Comparison of ENCODE assay signal across 12 cellular contexts in genomic region chr12:48678561-48679185, GRCh38. TPM values are rescaled to one million over a fixed set of nuclear protein-coding genes. Genes with fewer than 3 reads are reported as not detected.
DNase-seq lines count a peak whose midpoint lies in the region; ATAC-seq and TF ChIP-seq lines count a peak whose summit lies in the region.
"Had no signal": no experiment of that assay in that cellular context is flagged by ENCODE, and none has a peak within 500 bp of the region (broad histone marks: within the 10 kb centered on the region; RNA-seq: fewer than 3 reads in every experiment).

No MANE protein-coding gene starts in this region.

- no peak overlapping the region for H2AK9ac ChIP-seq in IMR-90 (replicated peaks; ENCODE audit: low read depth, low read length, poor library complexity)

- H3K4me2 ChIP-seq in IMR-90 (ENCODE audit: low read depth, low read length): peak overlapping the region; percentile 44

- H2BK120ac ChIP-seq in IMR-90 (ENCODE audit: low read depth, low read length): no peak overlapping the region

- POLR2A ChIA-PET in IMR-90 (lab: Charles Lee; ENCODE audit: unreplicated experiment): no interaction called here

- H3K23ac ChIP-seq in IMR-90 (ENCODE audit: low read depth, low read length): peak overlapping the region; percentile 23; the same call in 1 of the 2 replicates

- no peak overlapping the region for H2BK20ac ChIP-seq in IMR-90 (ENCODE audit: low read depth, low read length)

- no peak overlapping the region for H3K4me3 ChIP-seq in IMR-90 (ENCODE audit: insufficient read depth, low read depth, low read length)
- H3K4me3 ChIP-seq in adipocyte (ENCODE audit: low read length): peak overlapping the region; percentile 92
- H3K4me3 ChIP-seq: SJSA1 had no signal

- peak overlapping the region; percentile 4 for H2BK5ac ChIP-seq in IMR-90 (ENCODE audit: low read depth, low read length, poor library complexity, severe bottlenecking)

- H3K27me3 ChIP-seq in IMR-90 (ENCODE audit: control insufficient read depth, insufficient read depth, low read length): no peaks in the 10 kb centered on the region
- H3K27me3 ChIP-seq in adipocyte (replicated peaks; ENCODE audit: control insufficient read depth, insufficient read depth, low read length): no peaks in the 10 kb centered on the region
- H3K27me3 ChIP-seq: SJSA1 had no signal

- H3K79me1 ChIP-seq in IMR-90 (ENCODE audit: low read depth in 1 of 2, low read length in 2 of 2): peaks cover 20 to 41% of the 10 kb centered on the region in 2 experiments

- DNase-seq in CD1c-positive myeloid dendritic cell (ENCODE audit: extremely low spot score) (peak; percentile 89), IMR-90 (no peak), adipocyte (ENCODE audit: low read depth) (no peak), natural killer cell (no peak)
- DNase-seq: activated effector memory CD4-positive, alpha-beta T cell treated with Interleukin-2 at 50 U/mL for 16 hours; NCI-H1694 had no signal

- H3K36me3 ChIP-seq in IMR-90 (ENCODE audit: control insufficient read depth, insufficient read depth, low read length) (peaks cover 26% of the 10 kb centered on the region), adipocyte (ENCODE audit: control insufficient read depth, insufficient read depth, low read length, severe bottlenecking) (peaks cover 57% of the 10 kb centered on the region)

- H4K5ac ChIP-seq in IMR-90 (ENCODE audit: low read depth, low read length): no peak overlapping the region

- H3K4ac ChIP-seq in IMR-90 (ENCODE audit: low read depth, low read length): no peak overlapping the region

- H2AFZ ChIP-seq in IMR-90 (replicated peaks; ENCODE audit: low read length, poor library complexity): no peak overlapping the region

- WGBS in IMR-90 (ENCODE audit: extremely low coverage in 2 of 2, insufficient read length in 1 of 2), 2 experiments: 100% methylated on average over 1 of the region's 3 CpGs

- H2BK15ac ChIP-seq in IMR-90 (ENCODE audit: low read depth, low read length): no peak overlapping the region

- H2AK5ac ChIP-seq in IMR-90 (ENCODE audit: low read depth, low read length): no peak overlapping the region

- in situ Hi-C loops in IMR-90 (cut with MboI; ENCODE audit: low sequenced_read_pairs): no loop called here

- no peaks in the 10 kb centered on the region for H3K9me3 ChIP-seq in IMR-90 (ENCODE audit: control insufficient read depth, insufficient read depth, low read length)
- H3K9me3 ChIP-seq in adipocyte (ENCODE audit: control insufficient read depth, low read length): no peaks in the 10 kb centered on the region
- H3K9me3 ChIP-seq: SJSA1 had no signal

- no peak for TF ChIP-seq RAD21 in IMR-90 (IDR thresholded peaks at IDR 0.05; ENCODE audit: low read length)

- H3K4me1 Mint-ChIP-seq in natural killer cell: peaks cover 39 to 50% of the 10 kb centered on the region in 2 donors

- TF ChIP-seq POLR2A in IMR-90 (IDR thresholded peaks at IDR 0.05; ENCODE audit: low read depth, low read length): no peak

- peaks cover 7% of the 10 kb centered on the region for H3K36me3 Mint-ChIP-seq in natural killer cell

- no peak overlapping the region for H4K91ac ChIP-seq in IMR-90 (ENCODE audit: insufficient read depth, low read depth, low read length)

- peak overlapping the region; percentile 14 for H3K4me3 Mint-ChIP-seq in natural killer cell

- no peaks in the 10 kb centered on the region for H3K9me3 Mint-ChIP-seq in natural killer cell

- intact Hi-C loops in IMR-90 (cut with micrococcal nuclease) (no loop called here), natural killer cell (cut with micrococcal nuclease) (no loop called here)

- peaks cover 9% of the 10 kb centered on the region for H3K9me1 ChIP-seq in IMR-90 (ENCODE audit: insufficient read depth, low read length)

- TF ChIP-seq CTCF in IMR-90 (conservative IDR thresholded peaks at IDR 0.05; ENCODE audit: low read depth, low read length) (no peak), natural killer cell (IDR thresholded peaks at IDR 0.05) (no peak)

- H3K27ac ChIP-seq in IMR-90 (ENCODE audit: insufficient read depth, low read length): no peak overlapping the region
- H3K27ac ChIP-seq: SJSA1 had no signal

- H3K9ac ChIP-seq in IMR-90 (ENCODE audit: low read depth, low read length): no peak overlapping the region
- H3K9ac ChIP-seq in adipocyte (ENCODE audit: low read length): no peak overlapping the region

- dilution Hi-C loops in IMR-90 (cut with HindIII; ENCODE audit: low sequenced_read_pairs, unreplicated experiment): no loop called here

- peaks cover 57% of the 10 kb centered on the region for H4K20me1 ChIP-seq in IMR-90 (ENCODE audit: insufficient read depth, low read length)

- no peak overlapping the region for H3K18ac ChIP-seq in IMR-90 (ENCODE audit: low read depth, low read length)

- no peak overlapping the region for H3K56ac ChIP-seq in IMR-90 (ENCODE audit: extremely low read depth, insufficient read depth, low read length)

- H3K4me1 ChIP-seq in IMR-90 (ENCODE audit: control insufficient read depth, insufficient read depth, low read length) (peaks cover 4% of the 10 kb centered on the region), adipocyte (ENCODE audit: control insufficient read depth, insufficient read depth, low read length) (peaks cover 41% of the 10 kb centered on the region)

- BruUV-seq in IMR-90 (replicated peaks; lab: Mats Ljungman, UMichigan): no TSS peak

- no peak overlapping the region for H4K8ac ChIP-seq in IMR-90 (ENCODE audit: low read depth in 2 of 2, low read length in 2 of 2)

- CTCF ChIA-PET in IMR-90 (lab: Yijun Ruan, JAX): no interaction called here

- peak overlapping the region; percentile 39 to 58 for H3K27ac Mint-ChIP-seq in natural killer cell

- ATAC-seq in IMR-90 (ENCODE audit: low read depth) (no peak), natural killer cell (no peak), GM21515 (IDR thresholded peaks at IDR 0.05; ENCODE audit: unreplicated experiment) (no peak), GM19351 (IDR thresholded peaks at IDR 0.05; ENCODE audit: unreplicated experiment) (no peak), HG02623 (IDR thresholded peaks at IDR 0.05; ENCODE audit: unreplicated experiment) (no peak), GM18520 (IDR thresholded peaks at IDR 0.05; ENCODE audit: unreplicated experiment) (no peak)
- ATAC-seq: esophagus mucosa had no signal

- no peak overlapping the region for H3K14ac ChIP-seq in IMR-90 (replicated peaks; ENCODE audit: low read depth, low read length)

- no peaks in the 10 kb centered on the region for H3K27me3 Mint-ChIP-seq in natural killer cell (ENCODE audit: low read depth in 2 of 2)

TF ChIP-seq in IMR-90, 13 proteins besides CTCF, POLR2A, EP300 and RAD21:
- TF ChIP-seq SMC3 (IDR thresholded peaks at IDR 0.05; ENCODE audit: low read depth, low read length) (no peak), CEBPB (IDR thresholded peaks at IDR 0.05; ENCODE audit: low read depth, low read length) (no peak), ELK1 (IDR thresholded peaks at IDR 0.05; ENCODE audit: borderline replicate concordance, low read depth, low read length) (no peak), NFE2L2 (IDR thresholded peaks at IDR 0.05; ENCODE audit: low read depth, low read length) (no peak), USF2 (IDR thresholded peaks at IDR 0.05; ENCODE audit: low read depth, low read length) (no peak), CHD1 (IDR thresholded peaks at IDR 0.05; ENCODE audit: low read depth, low read length) (no peak), RFX5 (IDR thresholded peaks at IDR 0.05; ENCODE audit: low read depth, low read length) (no peak)

RNA-seq across cellular contexts. Expression of gene KANSL2, which starts 3.4 kb away (rescaled TPM):
- total RNA-seq in IMR-90 (2012; rRNA removed): 46.4 and 47.5 TPM in 2 replicates
- 23.3 and 25.2 TPM in 2 replicates for polyA plus RNA-seq in IMR-90 (2012; rRNA removed)
- 6.7 and 10.0 TPM in 2 replicates for polyA plus RNA-seq in IMR-90 (2012; cell fraction: cytosol; rRNA removed)
- 10.9 and 48.3 TPM in 2 replicates for polyA plus RNA-seq in IMR-90 (2012; cell fraction: nucleus; rRNA removed; ENCODE audit: low replicate concordance)
- 100 to 1,000 TPM; 103 to 132 (median 125) TPM for total RNA-seq in natural killer cell

RNA-seq across cellular contexts. Expression of gene CCNT1, which starts 37.8 kb away (rescaled TPM):
- 30.3 and 74.0 TPM in 2 replicates for total RNA-seq in IMR-90 (2012; rRNA removed)
- polyA plus RNA-seq in IMR-90 (2012; rRNA removed): 7.9 and 9.0 TPM in 2 replicates
- polyA plus RNA-seq in IMR-90 (2012; cell fraction: cytosol; rRNA removed): 1.7 and 1.9 TPM in 2 replicates
- 3.1 and 40.0 TPM in 2 replicates for polyA plus RNA-seq in IMR-90 (2012; cell fraction: nucleus; rRNA removed; ENCODE audit: low replicate concordance)
- total RNA-seq in natural killer cell: 100 to 1,000 TPM; 119 to 145 (median 120) TPM
